ENCODE assay signal across 27 cellular contexts in the genomic region with DNA sequence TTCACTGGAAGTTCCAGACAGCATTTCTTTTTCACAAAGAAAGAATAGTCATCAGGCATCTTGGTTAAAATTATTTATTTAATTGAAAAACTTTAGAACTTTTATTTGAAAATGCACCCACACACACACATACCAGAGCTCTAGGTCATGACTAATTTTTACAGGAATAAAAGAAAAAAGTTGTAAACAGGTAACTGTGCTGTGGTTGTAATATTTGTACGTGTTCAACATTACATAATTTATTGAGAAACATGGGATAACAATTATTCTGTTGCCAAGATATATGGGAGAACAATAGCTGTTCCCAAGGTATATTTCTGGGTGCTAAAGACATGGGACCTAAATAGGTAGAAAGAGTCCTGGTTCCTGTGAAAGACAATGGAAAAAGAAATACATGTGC.
"Had no signal": no experiment of that assay in that cellular context is flagged by ENCODE, and none has a peak within 500 bp of the region (broad histone marks: within the 10 kb centered on the region; RNA-seq: fewer than 3 reads in every experiment).

No MANE protein-coding gene starts in this region.

- H3K36me3 Mint-ChIP-seq: memory B cell; naive thymus-derived CD4-positive, alpha-beta T cell; natural killer cell treated with Interleukin-12 subunit alpha and Interleukin-12 subunit beta and Interleukin-15 and Interleukin-18, amount 100 ng/mL, for 72 hours; stimulated activated memory B cell treated with anti-CD40 and anti-IgM and Interleukin-4, amounts not matched to agents 10 μg/mL and 1 μg/mL and 100 μg/mL, for 72 hours had no signal

- FAIRE-seq: islet of Langerhans, small intestine had no signal

- H3K4me1 Mint-ChIP-seq: memory B cell; naive thymus-derived CD4-positive, alpha-beta T cell; stimulated activated memory B cell treated with anti-CD40 and anti-IgM and Interleukin-4, amounts not matched to agents 10 μg/mL and 1 μg/mL and 100 μg/mL, for 72 hours had no signal

- ATAC-seq: left colon; left lung; mucosa of descending colon; naive thymus-derived CD4-positive, alpha-beta T cell; natural killer cell treated with Interleukin-12 subunit alpha and Interleukin-12 subunit beta and Interleukin-15 and Interleukin-18, amount 100 ng/mL, for 72 hours; right lobe of liver; stimulated activated memory B cell treated with anti-CD40 and anti-IgM and Interleukin-4, amounts not matched to agents 10 μg/mL and 1 μg/mL and 100 μg/mL, for 72 hours had no signal

- H3K4me1 ChIP-seq: left lung, right atrium auricular region, right lobe of liver, stomach, testis, thyroid gland, transverse colon, upper lobe of left lung, vagina had no signal

- H3K4me3 Mint-ChIP-seq: memory B cell; naive thymus-derived CD4-positive, alpha-beta T cell; natural killer cell treated with Interleukin-12 subunit alpha and Interleukin-12 subunit beta and Interleukin-15 and Interleukin-18, amount 100 ng/mL, for 72 hours; stimulated activated memory B cell treated with anti-CD40 and anti-IgM and Interleukin-4, amounts not matched to agents 10 μg/mL and 1 μg/mL and 100 μg/mL, for 72 hours had no signal

- H3K27me3 ChIP-seq: left lung, ovary, right atrium auricular region, stomach, testis, thyroid gland, transverse colon, upper lobe of left lung, vagina had no signal

- H3K9me3 ChIP-seq: left lung, mucosa of descending colon, ovary, right atrium auricular region, right lobe of liver, stomach, testis, thyroid gland, transverse colon, upper lobe of left lung, vagina had no signal

- H3K4me3 ChIP-seq: left lung, mucosa of descending colon, ovary, right atrium auricular region, right lobe of liver, stomach, testis, thyroid gland, transverse colon, upper lobe of left lung, vagina had no signal

- DNase-seq: hippocampal formation; kidney; left colon; left lung; midbrain; mucosa of descending colon; naive thymus-derived CD4-positive, alpha-beta T cell; ovary; right lobe of liver; small intestine; stimulated activated CD4-positive, alpha-beta T cell treated with anti-CD3 and anti-CD28 coated beads, Interleukin-1b, Interleukin-23, amount 100 ng/mL, for 48 hours; stimulated activated CD4-positive, alpha-beta T cell treated with anti-CD3 and anti-CD28 coated beads, Interleukin-2, amount 100 ng/mL, for 48 hours; stimulated activated CD4-positive, alpha-beta T cell treated with anti-CD3 and anti-CD28 coated beads, Interleukin-4, amount 100 ng/mL, for 4 hours; stimulated activated CD8-positive, alpha-beta memory T cell treated with anti-CD3 and anti-CD28 coated beads, Interleukin-4, amount 100 ng/mL, for 48 hours; stimulated activated naive CD4-positive, alpha-beta T cell treated with Interleukin-2 at 50 U/mL for 16 hours; stomach; testis; thyroid gland; transverse colon; upper lobe of left lung had no signal

- H3K27ac Mint-ChIP-seq: memory B cell; naive thymus-derived CD4-positive, alpha-beta T cell; natural killer cell treated with Interleukin-12 subunit alpha and Interleukin-12 subunit beta and Interleukin-15 and Interleukin-18, amount 100 ng/mL, for 72 hours; progenitor cell of endocrine pancreas; stimulated activated memory B cell treated with anti-CD40 and anti-IgM and Interleukin-4, amounts not matched to agents 10 μg/mL and 1 μg/mL and 100 μg/mL, for 72 hours had no signal

- H3K36me3 ChIP-seq: left lung, ovary, right atrium auricular region, right lobe of liver, stomach, thyroid gland, transverse colon, upper lobe of left lung, vagina had no signal

- H3K27ac ChIP-seq: left lung, ovary, right atrium auricular region, right lobe of liver, stomach, testis, thyroid gland, transverse colon, upper lobe of left lung, vagina had no signal

- H3K27me3 Mint-ChIP-seq: memory B cell; naive thymus-derived CD4-positive, alpha-beta T cell; natural killer cell treated with Interleukin-12 subunit alpha and Interleukin-12 subunit beta and Interleukin-15 and Interleukin-18, amount 100 ng/mL, for 72 hours; progenitor cell of endocrine pancreas; stimulated activated memory B cell treated with anti-CD40 and anti-IgM and Interleukin-4, amounts not matched to agents 10 μg/mL and 1 μg/mL and 100 μg/mL, for 72 hours had no signal
